In genomic region chr4:12116009-12116542, GRCh38 we compare ENCODE assay signal across 19 cellular contexts.
A peak's percentile ranks its signal among the peaks of the same experiment; 100 is the strongest.
DNase-seq lines count a peak whose midpoint lies in the region; ATAC-seq and TF ChIP-seq lines count a peak whose summit lies in the region.
"Had no signal": no experiment of that assay in that cellular context is flagged by ENCODE, and none has a peak within 500 bp of the region (broad histone marks: within the 10 kb centered on the region; RNA-seq: fewer than 3 reads in every experiment).

No MANE protein-coding gene starts in this region.

- H3K27me3 Mint-ChIP-seq in MCF 10A (ENCODE audit: insufficient read depth, unreplicated experiment) = no peaks in the 10 kb centered on the region
- no peaks in the 10 kb centered on the region for H3K27me3 Mint-ChIP-seq in stimulated activated naive B cell treated with anti-CD40 and anti-IgM and Interleukin-4, amounts not matched to agents 10 μg/mL and 1 μg/mL and 100 μg/mL, for 72 hours

- no peak for TF ChIP-seq POLR2A in breast epithelium (IDR thresholded peaks at IDR 0.05)

- no peak overlapping the region for H3K4me3 Mint-ChIP-seq in MCF 10A (ENCODE audit: unreplicated experiment)
- no peak overlapping the region for H3K4me3 Mint-ChIP-seq in stimulated activated naive B cell treated with anti-CD40 and anti-IgM and Interleukin-4, amounts not matched to agents 10 μg/mL and 1 μg/mL and 100 μg/mL, for 72 hours

- H3K27me3 ChIP-seq in breast epithelium = no peaks in the 10 kb centered on the region

- no TSS peak for BruUV-seq in MCF 10A (replicated peaks; lab: Mats Ljungman, UMichigan)

- POLR2A ChIA-PET in MCF 10A (lab: Yijun Ruan, JAX) = no interaction called here

- H3K9me3 ChIP-seq in breast epithelium = peaks cover 0 to 39% of the 10 kb centered on the region in 2 donors

- no peak overlapping the region for H3K27ac ChIP-seq in breast epithelium
- H3K27ac ChIP-seq: C4-2B had no signal

- H3K4me1 ChIP-seq in breast epithelium = no peaks in the 10 kb centered on the region

- no peak for TF ChIP-seq CTCF in MCF 10A (IDR thresholded peaks at IDR 0.05; ENCODE audit: unreplicated experiment)
- TF ChIP-seq CTCF in breast epithelium (IDR thresholded peaks at IDR 0.05) = no peak
- no peak for TF ChIP-seq CTCF in epithelial cell of esophagus (IDR thresholded peaks at IDR 0.05; ENCODE audit: insufficient read depth, low read depth, low read length, missing control alignments)

- peak; percentile 12 for DNase-seq in MCF 10A (ENCODE audit: unreplicated experiment)
- DNase-seq in breast epithelium (ENCODE audit: low spot score in 2 of 2) = no peak
- peak; percentile 35 for DNase-seq in NOMO-1 treated with dmso at 0.1 percent for 144 hours (lab: John Stamatoyannopoulos, UW; ENCODE audit: unreplicated experiment)
- DNase-seq in epithelial cell of esophagus (ENCODE audit: low read depth) = peak; percentile 76
- no peak for DNase-seq in stimulated activated naive B cell treated with anti-CD40 and anti-IgM and Interleukin-4, amounts not matched to agents 10 μg/mL and 1 μg/mL and 100 μg/mL, for 72 hours
- DNase-seq in putamen (ENCODE audit: low spot score) = no peak
- DNase-seq in NCI-H2171 (lab: John Stamatoyannopoulos, UW) = no peak
- DNase-seq: DMS53, H7, NCI-H1092, NCI-H187 treated with DMSO at 0.1 percent for 48 hours, NCI-H2171 treated with DMSO at 0.1 percent for 48 hours, NCI-H774, OCI-M1, RPMI8226, T-helper 1 cell had no signal

- H3K4me3 ChIP-seq in breast epithelium (no peak overlapping the region), epithelial cell of esophagus (ENCODE audit: low read length) (no peak overlapping the region)
- H3K4me3 ChIP-seq: GM12878 had no signal

- ATAC-seq in stimulated activated naive B cell treated with anti-CD40 and anti-IgM and Interleukin-4, amounts not matched to agents 10 μg/mL and 1 μg/mL and 100 μg/mL, for 72 hours (replicated peaks) = peak; percentile 34 to 41
- ATAC-seq in HG03097 (IDR thresholded peaks at IDR 0.05; ENCODE audit: low FRiP score, unreplicated experiment) = no peak
- ATAC-seq: GM12878 had no signal

- no peak overlapping the region for H3K27ac Mint-ChIP-seq in MCF 10A (ENCODE audit: low read depth, unreplicated experiment)
- no peak overlapping the region for H3K27ac Mint-ChIP-seq in stimulated activated naive B cell treated with anti-CD40 and anti-IgM and Interleukin-4, amounts not matched to agents 10 μg/mL and 1 μg/mL and 100 μg/mL, for 72 hours

- no peaks in the 10 kb centered on the region for H3K36me3 Mint-ChIP-seq in MCF 10A (ENCODE audit: insufficient read depth, unreplicated experiment)
- no peaks in the 10 kb centered on the region for H3K36me3 Mint-ChIP-seq in stimulated activated naive B cell treated with anti-CD40 and anti-IgM and Interleukin-4, amounts not matched to agents 10 μg/mL and 1 μg/mL and 100 μg/mL, for 72 hours

- intact Hi-C loops in MCF 10A (cut with micrococcal nuclease) (no loop called here), breast epithelium (cut with DNase I; ENCODE audit: low total_unique reads) (no loop called here)

- no peaks in the 10 kb centered on the region for H3K36me3 ChIP-seq in breast epithelium

- H3K9me3 Mint-ChIP-seq in MCF 10A (ENCODE audit: unreplicated experiment) = peaks cover 17% of the 10 kb centered on the region
- H3K9me3 Mint-ChIP-seq in stimulated activated naive B cell treated with anti-CD40 and anti-IgM and Interleukin-4, amounts not matched to agents 10 μg/mL and 1 μg/mL and 100 μg/mL, for 72 hours = peaks cover 11 to 15% of the 10 kb centered on the region in 2 donors

- H3K4me1 Mint-ChIP-seq in MCF 10A (ENCODE audit: insufficient read depth, unreplicated experiment) = peaks cover 20% of the 10 kb centered on the region
- H3K4me1 Mint-ChIP-seq in stimulated activated naive B cell treated with anti-CD40 and anti-IgM and Interleukin-4, amounts not matched to agents 10 μg/mL and 1 μg/mL and 100 μg/mL, for 72 hours = no peaks in the 10 kb centered on the region

- CTCF ChIA-PET in MCF 10A (lab: Yijun Ruan, JAX) = interaction anchor here (0.6 to 1.2 kb wide), 3 partner anchors 147 to 294 kb away, joined by 3 to 4 read pairs (median 3); no protein-coding TSS in a partner anchor

Comparison
In these comparisons a context has a peak if more than half of its experiments do, and no peak if none do; other contexts are left out.
1. DNase-seq: peak in MCF 10A (single experiment), NOMO-1 treated with dmso at 0.1 percent for 144 hours (single experiment) and epithelial cell of esophagus (single experiment); none in breast epithelium (0 of 2), stimulated activated naive B cell treated with anti-CD40 and anti-IgM and Interleukin-4, amounts not matched to agents 10 μg/mL and 1 μg/mL and 100 μg/mL, for 72 hours (single experiment), putamen (single experiment) and NCI-H2171 (single experiment).